Comparison of ENCODE assay signal across 8 cellular contexts in genomic region chr1:65431111-65431705, GRCh38. TPM values are rescaled to one million over a fixed set of nuclear protein-coding genes. Genes with fewer than 3 reads are reported as not detected.
DNase-seq lines count a peak whose midpoint lies in the region; ATAC-seq and TF ChIP-seq lines count a peak whose summit lies in the region.

No MANE protein-coding gene starts in this region.

- peaks cover 18% of the 10 kb centered on the region for H3K4me1 Mint-ChIP-seq in T-helper 17 cell

- no peak overlapping the region for H3K4me3 Mint-ChIP-seq in T-helper 17 cell

- peaks cover 0 to 25% of the 10 kb centered on the region in 2 donors for H3K4me1 ChIP-seq in thyroid gland

- DNase-seq in AG09309 (ENCODE audit: low read depth) (no peak), GM13977 (ENCODE audit: low spot score) (peak; percentile 36), LoVo (ENCODE audit: low spot score) (peak; percentile 13), T-helper 17 cell (no peak), globus pallidus (ENCODE audit: low spot score) (peak; percentile 66), thyroid gland (no peak), cortex of kidney (lab: John Stamatoyannopoulos, UW) (no peak)

- no peaks in the 10 kb centered on the region for H3K9me3 ChIP-seq in T-helper 17 cell (ENCODE audit: control insufficient read depth, low read length, poor library complexity, severe bottlenecking)
- no peaks in the 10 kb centered on the region for H3K9me3 ChIP-seq in thyroid gland

- no peaks in the 10 kb centered on the region for H3K27me3 ChIP-seq in thyroid gland

- H3K27me3 Mint-ChIP-seq in T-helper 17 cell = no peaks in the 10 kb centered on the region

- peaks cover 9% of the 10 kb centered on the region for H3K36me3 Mint-ChIP-seq in T-helper 17 cell (ENCODE audit: low read depth)

- TF ChIP-seq CTCF in AG09309 (IDR thresholded peaks at IDR 0.05; ENCODE audit: control insufficient read depth, insufficient read depth, low read depth, low read length, missing control alignments) (peak; percentile 51), GM13977 (IDR thresholded peaks at IDR 0.05; ENCODE audit: extremely low read depth, insufficient read depth, missing control alignments) (peak; percentile 49), thyroid gland (IDR thresholded peaks at IDR 0.05) (peak in 4 of 6 experiments; percentile 13 to 63 (median 36))

- H3K36me3 ChIP-seq in thyroid gland = peaks cover 3 to 17% of the 10 kb centered on the region in 2 donors

- 0 to 54% methylated on average over 1 of the region's 1 CpG for WGBS in thyroid gland, 2 donors

- ATAC-seq in T-helper 17 cell = peak; percentile 57
- ATAC-seq in HG02610 (IDR thresholded peaks at IDR 0.05; ENCODE audit: unreplicated experiment) = no peak

- intact Hi-C loops in thyroid gland (cut with DNase I) = no loop called here

- no peak for TF ChIP-seq POLR2A in thyroid gland (IDR thresholded peaks at IDR 0.05)

- H3K27ac Mint-ChIP-seq in T-helper 17 cell = no peak overlapping the region

- in situ Hi-C loops in GM13977 (cut with MboI; ENCODE audit: low pct_unique_long_range_greater_than_20kb, low sequenced_read_pairs, unreplicated experiment) = no loop called here

- H3K27ac ChIP-seq in thyroid gland = peak overlapping the region in 1 of 3 donors; percentile 67

- no peak overlapping the region for H3K4me3 ChIP-seq in AG09309 (ENCODE audit: control insufficient read depth, low read depth, low read length)
- H3K4me3 ChIP-seq in thyroid gland (replicated peaks in 1 of 3) = no peak overlapping the region

RNA-seq across cellular contexts. Expression of gene LEPR, which starts 10.7 kb away (rescaled TPM):
- total RNA-seq in T-helper 17 cell = 1 to 10 TPM; 1.9 to 5.8 TPM
- total RNA-seq in thyroid gland = 10 to 100 TPM; 11.4 to 80.4 (median 17.5) TPM

RNA-seq across cellular contexts. Expression of gene LEPROT, which starts 10.7 kb away (rescaled TPM):
- total RNA-seq in T-helper 17 cell (10 to 100 TPM; 14.7 to 30.2 TPM), thyroid gland (100 to 1,000 TPM in 2 of 4 donors, 10 to 100 TPM in 2; 70.1 to 159 (median 94.2) TPM)

Comparison
In these comparisons a context has a peak if more than half of its experiments do, and no peak if none do; other contexts are left out.
1. DNase-seq: peak in GM13977 (single experiment), LoVo (single experiment) and globus pallidus (single experiment); none in AG09309 (single experiment), T-helper 17 cell (0 of 3), thyroid gland (0 of 2) and cortex of kidney (single experiment).
2. Peak in every context shown above with its lines, with median percentiles within 50 percentile points of each other: CTCF ChIP-seq.